2 cellular contexts compared by ENCODE assay signal in the genomic region with DNA sequence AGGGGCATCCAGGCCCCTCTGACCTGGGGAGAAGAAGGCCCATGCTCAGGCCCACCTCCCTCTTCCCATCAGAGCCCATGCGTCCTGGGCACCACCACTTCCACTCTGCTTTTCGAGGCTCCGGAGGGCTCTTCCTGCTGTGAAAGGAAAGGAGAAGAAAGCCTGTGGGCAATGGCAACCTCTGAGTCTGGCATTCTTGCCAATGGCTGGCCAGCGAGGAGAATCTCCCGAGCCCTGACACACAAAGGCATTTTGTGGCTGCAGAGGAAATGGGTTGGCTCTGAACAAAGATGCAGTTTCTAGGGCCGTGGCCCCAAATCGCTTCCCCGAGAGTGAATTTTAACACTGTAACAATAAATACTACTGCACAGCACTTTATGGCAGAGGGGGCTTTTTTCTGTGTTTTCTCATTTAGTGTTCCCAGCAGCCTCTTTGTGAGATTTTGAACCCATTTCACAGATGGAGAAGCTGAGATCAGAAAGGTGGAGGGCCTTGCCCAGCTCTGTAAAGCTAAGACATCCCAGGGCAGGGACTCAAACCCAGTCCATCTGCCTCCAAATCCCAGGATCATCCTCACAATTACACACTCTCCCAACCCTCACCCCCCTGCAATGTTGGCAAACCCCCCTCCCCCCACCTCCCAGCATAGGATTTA.
A peak's percentile ranks its signal among the peaks of the same experiment; 100 is the strongest.
TF ChIP-seq lines count a peak whose summit lies in the region.

No MANE protein-coding gene starts in this region.

TF ChIP-seq in GM23338, 12 proteins besides CTCF, POLR2A, EP300 and RAD21 (continues in another document):
- TF ChIP-seq ZNF114 (CRISPR knock-in tag; IDR thresholded peaks at IDR 0.05) (no peak), CREB1 (CRISPR knock-in tag; IDR thresholded peaks at IDR 0.05; ENCODE audit: low read depth) (no peak), REST (IDR thresholded peaks at IDR 0.05; ENCODE audit: unreplicated experiment) (no peak), ZNF331 (CRISPR knock-in tag; IDR thresholded peaks at IDR 0.05; ENCODE audit: low read depth) (no peak), POLR2AphosphoS5 (IDR thresholded peaks at IDR 0.05; ENCODE audit: low read depth) (no peak), STAT1 (IDR thresholded peaks at IDR 0.05; ENCODE audit: unreplicated experiment) (no peak), JUNB (IDR thresholded peaks at IDR 0.05; ENCODE audit: unreplicated experiment) (no peak), NANOG (IDR thresholded peaks at IDR 0.05; ENCODE audit: borderline replicate concordance) (no peak), ZNF462 (CRISPR knock-in tag; IDR thresholded peaks at IDR 0.05) (no peak), EZH2 (IDR thresholded peaks at IDR 0.05; ENCODE audit: low read depth, unreplicated experiment) (no peak), EZH2phosphoT487 (IDR thresholded peaks at IDR 0.05; ENCODE audit: unreplicated experiment) (no peak)

TF ChIP-seq in H1, 55 proteins besides CTCF, POLR2A, EP300 and RAD21:
- no peak for TF ChIP-seq SP2 (IDR thresholded peaks at IDR 0.05; ENCODE audit: low read length)
- TF ChIP-seq RBBP5 (IDR thresholded peaks at IDR 0.05; ENCODE audit: borderline replicate concordance, low read depth, low read length): no peak
- TF ChIP-seq KDM1A (IDR thresholded peaks at IDR 0.05; ENCODE audit: borderline replicate concordance, low read length): 0 out of 2 replicates have a peak, but pooled peaks have one; percentile 15
